2 cellular contexts compared by ENCODE assay signal in genomic region chr3:79351693-79352092, GRCh38.
TF ChIP-seq lines count a peak whose summit lies in the region.

No MANE protein-coding gene starts in this region.

TF ChIP-seq in GM23338, 12 proteins besides CTCF, POLR2A, EP300 and RAD21:
- TF ChIP-seq NANOG (IDR thresholded peaks at IDR 0.05; ENCODE audit: borderline replicate concordance): no peak
- TF ChIP-seq, protein P1, sequence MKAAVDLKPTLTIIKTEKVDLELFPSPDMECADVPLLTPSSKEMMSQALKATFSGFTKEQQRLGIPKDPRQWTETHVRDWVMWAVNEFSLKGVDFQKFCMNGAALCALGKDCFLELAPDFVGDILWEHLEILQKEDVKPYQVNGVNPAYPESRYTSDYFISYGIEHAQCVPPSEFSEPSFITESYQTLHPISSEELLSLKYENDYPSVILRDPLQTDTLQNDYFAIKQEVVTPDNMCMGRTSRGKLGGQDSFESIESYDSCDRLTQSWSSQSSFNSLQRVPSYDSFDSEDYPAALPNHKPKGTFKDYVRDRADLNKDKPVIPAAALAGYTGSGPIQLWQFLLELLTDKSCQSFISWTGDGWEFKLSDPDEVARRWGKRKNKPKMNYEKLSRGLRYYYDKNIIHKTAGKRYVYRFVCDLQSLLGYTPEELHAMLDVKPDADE (IDR thresholded peaks at IDR 0.05): no peak
- no peak for TF ChIP-seq STAT1 (IDR thresholded peaks at IDR 0.05; ENCODE audit: unreplicated experiment)
- no peak for TF ChIP-seq ZNF114 (CRISPR knock-in tag; IDR thresholded peaks at IDR 0.05)
- TF ChIP-seq ZNF462 (CRISPR knock-in tag; IDR thresholded peaks at IDR 0.05): no peak
- TF ChIP-seq EZH2phosphoT487 (IDR thresholded peaks at IDR 0.05; ENCODE audit: unreplicated experiment): no peak
- TF ChIP-seq ZNF331 (CRISPR knock-in tag; IDR thresholded peaks at IDR 0.05; ENCODE audit: low read depth): no peak
- no peak for TF ChIP-seq CREB1 (CRISPR knock-in tag; IDR thresholded peaks at IDR 0.05; ENCODE audit: low read depth)
- no peak for TF ChIP-seq EZH2 (IDR thresholded peaks at IDR 0.05; ENCODE audit: low read depth, unreplicated experiment)
- TF ChIP-seq, protein P2, sequence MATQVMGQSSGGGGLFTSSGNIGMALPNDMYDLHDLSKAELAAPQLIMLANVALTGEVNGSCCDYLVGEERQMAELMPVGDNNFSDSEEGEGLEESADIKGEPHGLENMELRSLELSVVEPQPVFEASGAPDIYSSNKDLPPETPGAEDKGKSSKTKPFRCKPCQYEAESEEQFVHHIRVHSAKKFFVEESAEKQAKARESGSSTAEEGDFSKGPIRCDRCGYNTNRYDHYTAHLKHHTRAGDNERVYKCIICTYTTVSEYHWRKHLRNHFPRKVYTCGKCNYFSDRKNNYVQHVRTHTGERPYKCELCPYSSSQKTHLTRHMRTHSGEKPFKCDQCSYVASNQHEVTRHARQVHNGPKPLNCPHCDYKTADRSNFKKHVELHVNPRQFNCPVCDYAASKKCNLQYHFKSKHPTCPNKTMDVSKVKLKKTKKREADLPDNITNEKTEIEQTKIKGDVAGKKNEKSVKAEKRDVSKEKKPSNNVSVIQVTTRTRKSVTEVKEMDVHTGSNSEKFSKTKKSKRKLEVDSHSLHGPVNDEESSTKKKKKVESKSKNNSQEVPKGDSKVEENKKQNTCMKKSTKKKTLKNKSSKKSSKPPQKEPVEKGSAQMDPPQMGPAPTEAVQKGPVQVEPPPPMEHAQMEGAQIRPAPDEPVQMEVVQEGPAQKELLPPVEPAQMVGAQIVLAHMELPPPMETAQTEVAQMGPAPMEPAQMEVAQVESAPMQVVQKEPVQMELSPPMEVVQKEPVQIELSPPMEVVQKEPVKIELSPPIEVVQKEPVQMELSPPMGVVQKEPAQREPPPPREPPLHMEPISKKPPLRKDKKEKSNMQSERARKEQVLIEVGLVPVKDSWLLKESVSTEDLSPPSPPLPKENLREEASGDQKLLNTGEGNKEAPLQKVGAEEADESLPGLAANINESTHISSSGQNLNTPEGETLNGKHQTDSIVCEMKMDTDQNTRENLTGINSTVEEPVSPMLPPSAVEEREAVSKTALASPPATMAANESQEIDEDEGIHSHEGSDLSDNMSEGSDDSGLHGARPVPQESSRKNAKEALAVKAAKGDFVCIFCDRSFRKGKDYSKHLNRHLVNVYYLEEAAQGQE (IDR thresholded peaks at IDR 0.05; ENCODE audit: unreplicated experiment): no peak
- no peak for TF ChIP-seq POLR2AphosphoS5 (IDR thresholded peaks at IDR 0.05; ENCODE audit: low read depth)
- TF ChIP-seq JUNB (IDR thresholded peaks at IDR 0.05; ENCODE audit: unreplicated experiment): no peak

TF ChIP-seq in H1, 55 proteins besides CTCF, POLR2A, EP300 and RAD21:
- TF ChIP-seq NANOG (IDR thresholded peaks at IDR 0.05; ENCODE audit: insufficient read depth, low read depth, low read length, poor library complexity, severe bottlenecking): no peak
- no peak for TF ChIP-seq TAF1 (IDR thresholded peaks at IDR 0.05; ENCODE audit: low read depth, low read length)
- TF ChIP-seq FOSL1 (IDR thresholded peaks at IDR 0.05; ENCODE audit: insufficient read depth, low read depth, low read length): no peak
- no peak for TF ChIP-seq TEAD4 (IDR thresholded peaks at IDR 0.05; ENCODE audit: low read depth, low read length)
- no peak for TF ChIP-seq TAF7 (optimal IDR thresholded peaks at IDR 0.05; ENCODE audit: borderline replicate concordance, low read depth, low read length)
- TF ChIP-seq RBBP5 (IDR thresholded peaks at IDR 0.05; ENCODE audit: borderline replicate concordance, low read depth, low read length): no peak
- no peak for TF ChIP-seq MAFK (IDR thresholded peaks at IDR 0.05; ENCODE audit: low read depth, low read length)
- TF ChIP-seq HDAC6 (IDR thresholded peaks at IDR 0.05; ENCODE audit: low read depth, low read length): no peak
